In genomic region chr1:27830621-27831424, GRCh38 we compare ENCODE assay signal across 8 cellular contexts. TPM values are rescaled to one million over a fixed set of nuclear protein-coding genes. Genes with fewer than 3 reads are reported as not detected.
A peak's percentile ranks its signal among the peaks of the same experiment; 100 is the strongest.
DNase-seq lines count a peak whose midpoint lies in the region; ATAC-seq lines count a peak whose summit lies in the region.

TSS of gene PPP1R8 (plus strand) at chr1:27830782. CDS start at chr1:27830836, 54 bp downstream.

- CTCF ChIA-PET in activated CD4-positive, alpha-beta T cell treated with anti-CD3 and anti-CD28 coated beads, Interleukin-2, amount 10 ng/mL, durations not matched to agents 7 days and 5 days (lab: Charles Lee): interaction anchor here (0.6 to 2.1 kb wide), 5 partner anchors 11 to 185 kb away, joined by 3 to 8 read pairs (median 4); partner anchors contain the start of gene FAM76A

- POLR2A ChIA-PET in activated CD4-positive, alpha-beta T cell treated with anti-CD3 and anti-CD28 coated beads, Interleukin-2, amount 10 ng/mL, durations not matched to agents 7 days and 5 days (lab: Charles Lee): interaction anchor here (0.6 to 1.0 kb wide), 3 partner anchors 58 to 128 kb away, joined by 3 read pairs; partner anchors contain the start of gene STX12

- ATAC-seq in HG03457 (IDR thresholded peaks at IDR 0.05; ENCODE audit: unreplicated experiment) (peak; percentile 81), left lobe of liver (peak; percentile 100)

- peaks cover 24% of the 10 kb centered on the region for H3K36me3 Mint-ChIP-seq in activated CD4-positive, alpha-beta T cell treated with anti-CD3 and anti-CD28 coated beads, Interleukin-2, amount 10 ng/mL, durations not matched to agents 7 days and 5 days (ENCODE audit: low read depth)

- peak within 1 kb of the TSS; percentile 95 for H3K4me3 Mint-ChIP-seq in activated CD4-positive, alpha-beta T cell treated with anti-CD3 and anti-CD28 coated beads, Interleukin-2, amount 10 ng/mL, durations not matched to agents 7 days and 5 days

- peaks cover 36% of the 10 kb centered on the region for H3K4me1 Mint-ChIP-seq in activated CD4-positive, alpha-beta T cell treated with anti-CD3 and anti-CD28 coated beads, Interleukin-2, amount 10 ng/mL, durations not matched to agents 7 days and 5 days

- no peaks in the 10 kb centered on the region for H3K9me3 Mint-ChIP-seq in activated CD4-positive, alpha-beta T cell treated with anti-CD3 and anti-CD28 coated beads, Interleukin-2, amount 10 ng/mL, durations not matched to agents 7 days and 5 days

- DNase-seq in Ammon's horn (ENCODE audit: low spot score) (peak; percentile 97), GM19238 (ENCODE audit: insufficient read length, low spot score) (peak; percentile 64), NCI-H526 (lab: John Stamatoyannopoulos, UW) (peak; percentile 93 to 98), dedifferentiated amniotic fluid mesenchymal stem cell (ENCODE audit: extremely low spot score) (peak; percentile 95), left lobe of liver (ENCODE audit: low spot score) (peak; percentile 96)
- DNase-seq in activated CD4-positive, alpha-beta T cell treated with anti-CD3 and anti-CD28 coated beads, Interleukin-2, amount 10 ng/mL, durations not matched to agents 7 days and 5 days: peak; percentile 90
- peak; percentile 87 for DNase-seq in stimulated activated CD4-positive, alpha-beta T cell treated with anti-CD3 and anti-CD28 coated beads, Interleukin-2, amount 100 ng/mL, for 4 hours (ENCODE audit: low read depth)

- H3K27ac Mint-ChIP-seq in activated CD4-positive, alpha-beta T cell treated with anti-CD3 and anti-CD28 coated beads, Interleukin-2, amount 10 ng/mL, durations not matched to agents 7 days and 5 days: peak within 1 kb of the TSS; percentile 91

- no peaks in the 10 kb centered on the region for H3K27me3 Mint-ChIP-seq in activated CD4-positive, alpha-beta T cell treated with anti-CD3 and anti-CD28 coated beads, Interleukin-2, amount 10 ng/mL, durations not matched to agents 7 days and 5 days

RNA-seq across cellular contexts. Expression of gene PPP1R8, which starts in this region (rescaled TPM):
- 10 to 100 TPM; 55.8 to 57.5 TPM for total RNA-seq in activated CD4-positive, alpha-beta T cell treated with anti-CD3 and anti-CD28 coated beads, Interleukin-2, amount 10 ng/mL, durations not matched to agents 7 days and 5 days
- total RNA-seq in left lobe of liver: 10.2 TPM

Comparison
In these comparisons a context has a peak if more than half of its experiments do, and no peak if none do; other contexts are left out.
1. Peak in every context shown above with its lines: DNase-seq and ATAC-seq.